2 cellular contexts compared by ENCODE assay signal in genomic region chr20:56924976-56925695, GRCh38.
TF ChIP-seq lines count a peak whose summit lies in the region.

No MANE protein-coding gene starts in this region.

TF ChIP-seq in HEK293, 187 proteins besides CTCF, POLR2A, EP300 and RAD21 (continued from another document and continues in another):
- TF ChIP-seq ATF2 (tag by site-specific recombination; IDR thresholded peaks at IDR 0.05; ENCODE audit: low read depth) (peak; percentile 56; the same call in 1 of the 2 replicates), BCL11A (tag by site-specific recombination; IDR thresholded peaks at IDR 0.05; ENCODE audit: low read depth) (peak; percentile 63; the same call in 1 of the 2 replicates), INSM2 (tag by site-specific recombination; IDR thresholded peaks at IDR 0.05) (peak; percentile 56; the same call in 1 of the 2 replicates), ZNF280D (tag by site-specific recombination; IDR thresholded peaks at IDR 0.05) (no peak), ZNF354C (tag by site-specific recombination; IDR thresholded peaks at IDR 0.05; ENCODE audit: borderline replicate concordance, low read depth) (no peak), ZNF776 (tag by site-specific recombination; IDR thresholded peaks at IDR 0.05; ENCODE audit: borderline replicate concordance) (no peak), ZNF426 (tag by site-specific recombination; IDR thresholded peaks at IDR 0.05) (no peak), ZNF114 (tag by site-specific recombination; IDR thresholded peaks at IDR 0.05) (no peak), SALL2 (tag by site-specific recombination; IDR thresholded peaks at IDR 0.05; ENCODE audit: borderline replicate concordance) (no peak), ZNF146 (tag by site-specific recombination; IDR thresholded peaks at IDR 0.05) (no peak), MEIS1 (CRISPR knock-in tag; IDR thresholded peaks at IDR 0.05; ENCODE audit: borderline replicate concordance) (no peak), ZNF76 (tag by site-specific recombination; IDR thresholded peaks at IDR 0.05; ENCODE audit: borderline replicate concordance, low read depth) (no peak), HIC1 (tag by site-specific recombination; IDR thresholded peaks at IDR 0.05) (peak; percentile 91), ZNF580 (tag by site-specific recombination; IDR thresholded peaks at IDR 0.05) (no peak), FEZF1 (tag by site-specific recombination; IDR thresholded peaks at IDR 0.05) (peak; percentile 64), ZNF48 (tag by site-specific recombination; IDR thresholded peaks at IDR 0.05) (no peak), PBX3 (CRISPR knock-in tag; IDR thresholded peaks at IDR 0.05) (no peak)

TF ChIP-seq in H1, 55 proteins besides CTCF, POLR2A, EP300 and RAD21 (continued from another document):
- TF ChIP-seq CHD7 (IDR thresholded peaks at IDR 0.05; ENCODE audit: insufficient replicate concordance, low read length) (no peak), SRF (IDR thresholded peaks at IDR 0.05; ENCODE audit: low read depth, low read length) (no peak), ATF2 (IDR thresholded peaks at IDR 0.05; ENCODE audit: low read length) (peak; percentile 87; the same call in 1 of the 2 replicates), RNF2 (IDR thresholded peaks at IDR 0.05; ENCODE audit: borderline replicate concordance, low read depth, low read length, missing control alignments, poor library complexity, severe bottlenecking) (no peak), MAX (IDR thresholded peaks at IDR 0.05) (peak; percentile 14), FOSL1 (IDR thresholded peaks at IDR 0.05; ENCODE audit: insufficient read depth, low read depth, low read length) (no peak), EGR1 (IDR thresholded peaks at IDR 0.05; ENCODE audit: borderline replicate concordance, low read depth, low read length) (0 out of 2 replicates have a peak, but pooled peaks have one; percentile 31), BCL11A (IDR thresholded peaks at IDR 0.05; ENCODE audit: low read depth in 2 of 2, low read length in 2 of 2) (no peak), SIRT6 (IDR thresholded peaks at IDR 0.05; ENCODE audit: low read length) (no peak), NANOG (IDR thresholded peaks at IDR 0.05; ENCODE audit: insufficient read depth, low read depth, low read length, poor library complexity, severe bottlenecking) (peak; percentile 98), HDAC2 (IDR thresholded peaks at IDR 0.05; ENCODE audit: borderline replicate concordance in 1 of 2, low read depth in 2 of 2, low read length in 2 of 2) (no peak), SIX5 (IDR thresholded peaks at IDR 0.05; ENCODE audit: low read depth, low read length) (no peak), CTBP2 (IDR thresholded peaks at IDR 0.05; ENCODE audit: borderline replicate concordance, insufficient read depth, insufficient read length, low read length) (no peak), RFX5 (IDR thresholded peaks at IDR 0.05; ENCODE audit: borderline replicate concordance, low read depth, low read length) (no peak), KDM1A (IDR thresholded peaks at IDR 0.05; ENCODE audit: borderline replicate concordance, low read length) (no peak; the same call in 1 of the 2 replicates), ZNF274 (IDR thresholded peaks at IDR 0.05; ENCODE audit: borderline replicate concordance, extremely low read depth, low read length) (no peak), E2F6 (IDR thresholded peaks at IDR 0.05) (peak; percentile 40), YY1 (IDR thresholded peaks at IDR 0.05; ENCODE audit: low read depth, low read length) (peak; percentile 31; the same call in 1 of the 2 replicates), SP2 (IDR thresholded peaks at IDR 0.05; ENCODE audit: low read length) (no peak), SUZ12 (IDR thresholded peaks at IDR 0.05; ENCODE audit: low read length) (no peak; the same call in 1 of the 2 replicates), SAP30 (IDR thresholded peaks at IDR 0.05; ENCODE audit: insufficient read depth, insufficient replicate concordance, low read length) (no peak), CREB1 (IDR thresholded peaks at IDR 0.05) (peak; percentile 82), TCF12 (IDR thresholded peaks at IDR 0.05; ENCODE audit: low read depth, low read length) (no peak), TBP (IDR thresholded peaks at IDR 0.05; ENCODE audit: low read depth, low read length) (no peak), JUND (IDR thresholded peaks at IDR 0.05; ENCODE audit: low read length) (no peak; the same call in 1 of the 2 replicates), SP1 (IDR thresholded peaks at IDR 0.05; ENCODE audit: low read depth, low read length) (no peak), ASH2L (IDR thresholded peaks at IDR 0.05; ENCODE audit: low read length) (peak; percentile 84), BACH1 (IDR thresholded peaks at IDR 0.05; ENCODE audit: low read length) (no peak), KDM4A (IDR thresholded peaks at IDR 0.05; ENCODE audit: low read depth, low read length, severe bottlenecking) (peak; percentile 50), USF2 (IDR thresholded peaks at IDR 0.05; ENCODE audit: low read length) (no peak), TEAD4 (IDR thresholded peaks at IDR 0.05; ENCODE audit: low read depth, low read length) (no peak), SP4 (IDR thresholded peaks at IDR 0.05; ENCODE audit: low read length) (no peak), RXRA (IDR thresholded peaks at IDR 0.05; ENCODE audit: insufficient read depth, low read depth, low read length) (no peak), TAF7 (optimal IDR thresholded peaks at IDR 0.05; ENCODE audit: borderline replicate concordance, low read depth, low read length) (no peak), EZH2 (IDR thresholded peaks at IDR 0.05; ENCODE audit: low read depth, low read length, severe bottlenecking) (no peak), ATF3 (IDR thresholded peaks at IDR 0.05; ENCODE audit: insufficient read depth, low read depth, low read length) (no peak), JUN (IDR thresholded peaks at IDR 0.05; ENCODE audit: low read depth, low read length) (no peak), TAF1 (IDR thresholded peaks at IDR 0.05; ENCODE audit: low read depth, low read length) (no peak), CHD2 (IDR thresholded peaks at IDR 0.05; ENCODE audit: low read length) (no peak), CBX5 (IDR thresholded peaks at IDR 0.05; ENCODE audit: low read depth, low read length) (no peak), KDM5A (IDR thresholded peaks at IDR 0.05; ENCODE audit: low read length) (no peak), MAFK (IDR thresholded peaks at IDR 0.05; ENCODE audit: low read depth, low read length) (no peak), SIN3A (conservative IDR thresholded peaks at IDR 0.05 in 1 of 2, IDR thresholded peaks at IDR 0.05 in 1 of 2; ENCODE audit: low read depth in 1 of 2, low read length in 2 of 2) (no peak; a peak in 1 of 4 replicates), BRCA1 (IDR thresholded peaks at IDR 0.05; ENCODE audit: low read depth, low read length) (no peak), CEBPB (IDR thresholded peaks at IDR 0.05; ENCODE audit: low read depth, low read length) (no peak), GTF2F1 (IDR thresholded peaks at IDR 0.05; ENCODE audit: borderline replicate concordance, low read depth, low read length) (no peak), GABPA (IDR thresholded peaks at IDR 0.05; ENCODE audit: borderline replicate concordance, insufficient read depth, low read length) (no peak), HDAC6 (IDR thresholded peaks at IDR 0.05; ENCODE audit: low read depth, low read length) (no peak), POLR2AphosphoS5 (IDR thresholded peaks at IDR 0.05; ENCODE audit: low read depth, low read length) (no peak), PHF8 (conservative IDR thresholded peaks at IDR 0.05; ENCODE audit: low read depth, low read length) (no peak), RBBP5 (IDR thresholded peaks at IDR 0.05; ENCODE audit: borderline replicate concordance, low read depth, low read length) (peak; percentile 40; the same call in 1 of the 2 replicates)
